ENCODE assay signal across 11 cellular contexts in the genomic region with DNA sequence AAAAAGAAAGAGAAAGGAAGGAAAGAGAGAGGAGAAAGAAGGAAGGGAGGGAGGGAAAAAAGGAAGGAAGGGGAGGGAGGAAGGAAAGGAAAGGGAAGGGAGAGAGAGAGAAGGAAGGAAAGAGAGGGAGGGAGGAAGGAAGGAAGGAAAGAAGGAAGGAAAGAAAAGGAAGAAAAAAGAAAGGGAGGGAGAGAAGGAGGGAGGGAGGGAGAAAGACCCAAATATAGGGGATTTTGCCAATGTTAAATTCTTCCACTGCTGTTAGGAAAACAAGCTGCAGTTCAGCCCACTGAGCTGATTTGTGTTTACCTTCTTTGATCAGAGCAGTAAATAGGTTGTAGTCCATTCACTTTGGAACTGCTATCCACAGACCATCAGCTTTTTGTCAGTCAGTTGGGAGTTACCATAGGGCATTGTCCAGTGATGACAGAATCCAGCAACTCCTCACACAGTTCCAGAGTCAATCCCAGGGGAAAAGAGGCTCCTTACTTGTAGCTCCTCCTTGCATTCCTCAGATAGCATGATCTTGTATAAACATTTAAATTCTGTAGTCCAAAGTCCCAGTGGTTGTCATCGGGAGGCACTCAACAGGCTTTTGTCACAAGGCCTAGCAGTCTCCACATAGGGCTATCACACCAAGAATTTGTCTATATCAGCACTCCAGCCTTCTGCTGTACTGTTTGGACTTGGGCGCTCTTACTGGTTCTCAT. TPM values are rescaled to one million over a fixed set of nuclear protein-coding genes. Genes with fewer than 3 reads are reported as not detected.
DNase-seq lines count a peak whose midpoint lies in the region; ATAC-seq and TF ChIP-seq lines count a peak whose summit lies in the region.
"Had no signal": no experiment of that assay in that cellular context is flagged by ENCODE, and none has a peak within 500 bp of the region (broad histone marks: within the 10 kb centered on the region; RNA-seq: fewer than 3 reads in every experiment).

No MANE protein-coding gene starts in this region.

- H3K79me2 ChIP-seq in PC-3 (ENCODE audit: low read length) = no peaks in the 10 kb centered on the region

- H3K4me3 ChIP-seq in AG09309 (ENCODE audit: control insufficient read depth, low read depth, low read length) (no peak overlapping the region), heart right ventricle (no peak overlapping the region), PC-3 (ENCODE audit: low read length) (no peak overlapping the region)

- H3K9me3 ChIP-seq in heart right ventricle (no peaks in the 10 kb centered on the region), PC-3 (ENCODE audit: low read length) (no peaks in the 10 kb centered on the region)

- ATAC-seq in heart right ventricle (peak in 7 of 8 donors; percentile 61 to 92 (median 81)), GM21619 (IDR thresholded peaks at IDR 0.05; ENCODE audit: unreplicated experiment) (no peak), PC-3 (no peak)
- ATAC-seq: T-cell had no signal

- DNase-seq in AG09309 (ENCODE audit: low read depth) (peak; percentile 48), T1000 (lab: John Stamatoyannopoulos, UW) (peak; percentile 9), heart right ventricle (peak in 1 of 2 donors; percentile 26), progenitor cell of endocrine pancreas (ENCODE audit: low spot score, unreplicated experiment) (no peak), NCI-H128 (lab: John Stamatoyannopoulos, UW; ENCODE audit: unreplicated experiment) (no peak), PC-3 (no peak)
- DNase-seq in effector CD4-positive, alpha-beta T cell = no peak
- DNase-seq: cortex of kidney, NCI-H446, T-cell had no signal

- no peaks in the 10 kb centered on the region for H3K9me3 Mint-ChIP-seq in progenitor cell of endocrine pancreas (ENCODE audit: low read depth)
- H3K9me3 Mint-ChIP-seq: T-cell had no signal

- peak overlapping the region; percentile 21 for H3K4me3 Mint-ChIP-seq in progenitor cell of endocrine pancreas (ENCODE audit: low read depth)
- H3K4me3 Mint-ChIP-seq: T-cell had no signal

- H3K27ac ChIP-seq in heart right ventricle = peak overlapping the region in 6 of 10 donors; percentile 4 to 67 (median 22)
- H3K27ac ChIP-seq in PC-3 (ENCODE audit: low read length) = no peak overlapping the region

- H3K4me1 ChIP-seq in heart right ventricle = peaks cover 0 to 18% (median 7%) of the 10 kb centered on the region in 9 donors
- no peaks in the 10 kb centered on the region for H3K4me1 ChIP-seq in PC-3 (ENCODE audit: insufficient read depth, low read length)

- H3K27me3 Mint-ChIP-seq in progenitor cell of endocrine pancreas = no peaks in the 10 kb centered on the region
- H3K27me3 Mint-ChIP-seq: T-cell had no signal

- H3K36me3 ChIP-seq in heart right ventricle (peaks cover 0 to 97% (median 45%) of the 10 kb centered on the region in 9 donors), PC-3 (ENCODE audit: low read depth, low read length) (0 out of 2 replicates have a peak, but pooled peaks cover 2% of the 10 kb centered on the region)

- CTCF ChIA-PET in PC-3 (lab: Charles Lee) = no interaction called here

- H4K20me1 ChIP-seq in PC-3 (ENCODE audit: low read length) = no peaks in the 10 kb centered on the region

- peaks cover 13% of the 10 kb centered on the region for H3K4me1 Mint-ChIP-seq in progenitor cell of endocrine pancreas (ENCODE audit: low read depth)
- H3K4me1 Mint-ChIP-seq: T-cell had no signal

- no peak overlapping the region for H2AFZ ChIP-seq in PC-3 (ENCODE audit: low read length)

- peak overlapping the region; percentile 83 for H3K27ac Mint-ChIP-seq in progenitor cell of endocrine pancreas

- no peak overlapping the region for H3K9ac ChIP-seq in PC-3 (ENCODE audit: low read length)

- H3K4me2 ChIP-seq in PC-3 (ENCODE audit: low read length) = no peak overlapping the region

- no peaks in the 10 kb centered on the region for H3K9me2 ChIP-seq in PC-3 (replicated peaks; ENCODE audit: low read length)

- peaks cover 19% of the 10 kb centered on the region for H3K36me3 Mint-ChIP-seq in progenitor cell of endocrine pancreas (ENCODE audit: insufficient read depth)

- H3K27me3 ChIP-seq in heart right ventricle (no peaks in the 10 kb centered on the region), PC-3 (ENCODE audit: low read length) (no peaks in the 10 kb centered on the region)

- no peak for TF ChIP-seq CTCF in AG09309 (IDR thresholded peaks at IDR 0.05; ENCODE audit: control insufficient read depth, insufficient read depth, low read depth, low read length, missing control alignments)
- TF ChIP-seq CTCF in heart right ventricle (IDR thresholded peaks at IDR 0.05) = no peak
- TF ChIP-seq CTCF in progenitor cell of endocrine pancreas (IDR thresholded peaks at IDR 0.05; ENCODE audit: unreplicated experiment) = no peak
- TF ChIP-seq CTCF in PC-3 (conservative IDR thresholded peaks at IDR 0.05; ENCODE audit: low read depth, low read length) = no peak

- BruUV-seq in PC-3 (replicated peaks; lab: Mats Ljungman, UMichigan) = no TSS peak

- POLR2A ChIA-PET in PC-3 (lab: Charles Lee; ENCODE audit: unreplicated experiment) = no interaction called here

- no peaks in the 10 kb centered on the region for H3F3A ChIP-seq in PC-3 (ENCODE audit: low read length, unreplicated experiment)

- 33 to 42% methylated on average over 2 of the region's 2 CpGs for WGBS in heart right ventricle, 2 donors

- intact Hi-C loops in heart right ventricle (cut with DNase I) (no loop called here), PC-3 (cut with micrococcal nuclease) (no loop called here)

RNA-seq across cellular contexts. Expression of gene PPP1R8, which starts 13.5 kb away (rescaled TPM):
- 10 to 100 TPM; 19.2 to 33.4 (median 26.2) TPM for total RNA-seq in heart right ventricle
- 10 to 100 TPM; 13.9 to 24.8 TPM for polyA plus RNA-seq in heart right ventricle
- total RNA-seq in progenitor cell of endocrine pancreas = 50.4 and 52.5 TPM in 2 replicates
- total RNA-seq in PC-3 (2014; rRNA removed) = 65.7 and 85.0 TPM in 2 replicates

RNA-seq across cellular contexts. Expression of gene STX12, which starts 44.1 kb away (rescaled TPM):
- 10 to 100 TPM; 17.2 to 45.7 (median 22.5) TPM for total RNA-seq in heart right ventricle
- 10 to 100 TPM; 15.1 to 20.4 TPM for polyA plus RNA-seq in heart right ventricle
- 24.3 and 26.1 TPM in 2 replicates for total RNA-seq in progenitor cell of endocrine pancreas
- 18.6 and 28.5 TPM in 2 replicates for total RNA-seq in PC-3 (2014; rRNA removed)

RNA-seq across cellular contexts. Expression of gene THEMIS2, which starts 55.3 kb away (rescaled TPM):
- total RNA-seq in heart right ventricle (10 to 100 TPM in 2 of 10 donors, 1 to 10 TPM in 8; 2.5 to 29.3 (median 5.1) TPM), progenitor cell of endocrine pancreas (3.0 and 3.3 TPM in 2 replicates), PC-3 (2014; rRNA removed) (5.0 and 5.7 TPM in 2 replicates)
- 1 to 10 TPM; 5.6 to 7.3 TPM for polyA plus RNA-seq in heart right ventricle

Comparison
In these comparisons a context has a peak if more than half of its experiments do, and no peak if none do; other contexts are left out.
1. DNase-seq: peak in AG09309 (single experiment) and T1000 (single experiment); none in progenitor cell of endocrine pancreas (single experiment), NCI-H128 (single experiment), effector CD4-positive, alpha-beta T cell (single experiment) and PC-3 (single experiment).
2. ATAC-seq: peak in heart right ventricle (7 of 8); none in GM21619 (single experiment) and PC-3 (single experiment).